In the genomic region with DNA sequence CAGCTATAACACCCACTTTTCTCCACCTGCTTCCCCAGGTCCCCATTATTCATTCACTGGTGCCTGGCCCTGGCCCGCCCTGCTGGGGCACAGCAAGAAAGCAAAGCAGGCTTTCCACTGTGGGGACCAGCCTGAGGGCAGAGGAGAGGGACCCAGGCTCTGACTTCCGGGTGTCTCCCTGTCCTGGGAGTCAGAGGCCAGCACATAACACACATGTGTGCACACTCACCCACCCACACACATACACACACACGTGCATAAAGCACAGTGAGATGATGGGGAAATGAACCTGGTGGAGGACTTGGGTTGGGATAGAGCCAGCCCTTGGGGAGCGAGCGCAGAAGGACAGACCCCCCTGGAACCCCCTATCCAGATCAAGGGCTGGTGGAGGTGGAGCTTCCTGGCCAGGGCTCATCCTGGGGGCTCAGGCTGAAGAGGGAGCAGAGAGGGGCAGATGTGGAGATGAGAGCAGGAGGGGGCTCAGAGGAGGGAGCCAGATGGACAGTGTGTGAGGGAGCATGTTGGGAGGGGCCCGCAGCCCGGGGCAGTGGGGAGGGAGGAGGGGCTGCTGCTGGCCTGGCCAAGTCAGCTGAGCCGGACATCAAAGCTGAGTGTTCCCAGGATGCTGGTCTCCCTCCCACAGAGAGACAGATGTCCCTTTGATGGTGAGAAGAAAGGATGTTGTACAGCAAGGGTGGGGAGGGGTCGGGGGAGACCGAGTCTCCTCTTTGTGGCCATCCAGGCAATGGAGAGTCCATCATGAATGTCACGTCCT, we compare ENCODE assay signal across 18 cellular contexts.
DNase-seq lines count a peak whose midpoint lies in the region; ATAC-seq and TF ChIP-seq lines count a peak whose summit lies in the region.
"Had no signal": no experiment of that assay in that cellular context is flagged by ENCODE, and none has a peak within 500 bp of the region (broad histone marks: within the 10 kb centered on the region; RNA-seq: fewer than 3 reads in every experiment).

No MANE protein-coding gene starts in this region.

- peak overlapping the region; percentile 32; the same call in 1 of the 2 replicates for H3K9ac ChIP-seq in BLaER1

- TF ChIP-seq CTCF in CD14-positive monocyte (IDR thresholded peaks at IDR 0.05) (no peak), gastrocnemius medialis (IDR thresholded peaks at IDR 0.05 in 4 of 5, conservative IDR thresholded peaks at IDR 0.05 in 1 of 5) (no peak)

- in situ Hi-C loops in gastrocnemius medialis (cut with MboI; ENCODE audit: low sequenced_read_pairs in 4 of 4), result no loop called here

- peak overlapping the region; percentile 29 for H3K27ac Mint-ChIP-seq in T-helper 17 cell
- H3K27ac Mint-ChIP-seq in CD14-positive monocyte, result peak overlapping the region in 1 of 7 donors; percentile 32
- H3K27ac Mint-ChIP-seq: activated naive CD8-positive, alpha-beta T cell treated with anti-CD3 and anti-CD28 coated beads, Interleukin-2, amount 10 ng/mL, durations not matched to agents 7 days and 5 days; CD4-positive, alpha-beta memory T cell had no signal

- H3K27me3 ChIP-seq in BLaER1, result no peaks in the 10 kb centered on the region
- H3K27me3 ChIP-seq in gastrocnemius medialis, result no peaks in the 10 kb centered on the region
- H3K27me3 ChIP-seq: upper lobe of right lung had no signal

- H3K9me3 ChIP-seq in BLaER1, result no peaks in the 10 kb centered on the region
- H3K9me3 ChIP-seq in T-helper 17 cell (ENCODE audit: control insufficient read depth, low read length, poor library complexity, severe bottlenecking), result no peaks in the 10 kb centered on the region
- no peaks in the 10 kb centered on the region for H3K9me3 ChIP-seq in gastrocnemius medialis
- H3K9me3 ChIP-seq: left ventricle myocardium inferior, upper lobe of right lung had no signal

- H3K27me3 Mint-ChIP-seq in T-helper 17 cell (peaks cover 21% of the 10 kb centered on the region), CD14-positive monocyte (ENCODE audit: low read depth in 3 of 3) (peaks cover 0 to 5% (median 3%) of the 10 kb centered on the region in 3 donors)
- H3K27me3 Mint-ChIP-seq: activated naive CD8-positive, alpha-beta T cell treated with anti-CD3 and anti-CD28 coated beads, Interleukin-2, amount 10 ng/mL, durations not matched to agents 7 days and 5 days; CD4-positive, alpha-beta memory T cell had no signal

- no peaks in the 10 kb centered on the region for H4K20me1 ChIP-seq in BLaER1

- no peak overlapping the region for H3K4me3 Mint-ChIP-seq in T-helper 17 cell
- H3K4me3 Mint-ChIP-seq in CD14-positive monocyte, result no peak overlapping the region
- H3K4me3 Mint-ChIP-seq: activated naive CD8-positive, alpha-beta T cell treated with anti-CD3 and anti-CD28 coated beads, Interleukin-2, amount 10 ng/mL, durations not matched to agents 7 days and 5 days; CD4-positive, alpha-beta memory T cell had no signal

- intact Hi-C loops in CD14-positive monocyte (cut with micrococcal nuclease) (no loop called here), gastrocnemius medialis (cut with DNase I; ENCODE audit: low total_unique reads) (no loop called here)

- TF ChIP-seq POLR2A in gastrocnemius medialis (IDR thresholded peaks at IDR 0.05), result no peak

- DNase-seq in T-helper 17 cell (no peak), globus pallidus (ENCODE audit: low spot score) (peak; percentile 95), nucleus accumbens (lab: John Stamatoyannopoulos, UW) (peak in 54 of 56 donors; percentile 15 to 93 (median 80)), CD14-positive monocyte (ENCODE audit: low spot score) (no peak), gastrocnemius medialis (no peak)
- DNase-seq: activated naive CD8-positive, alpha-beta T cell treated with anti-CD3 and anti-CD28 coated beads, Interleukin-2, amount 10 ng/mL, durations not matched to agents 7 days and 5 days; CD4-positive, alpha-beta memory T cell; dermis blood vessel endothelial cell; DMS53; erythroblast; left ventricle myocardium inferior; NCI-H1417 treated with DMSO at 0.1 percent for 48 hours; stimulated activated naive CD4-positive, alpha-beta T cell treated with Interleukin-2 at 50 U/mL for 16 hours; upper lobe of right lung had no signal

- H3K27ac ChIP-seq in BLaER1 (peak overlapping the region; percentile 28), gastrocnemius medialis (no peak overlapping the region)
- H3K27ac ChIP-seq: left ventricle myocardium inferior, upper lobe of right lung had no signal

- ATAC-seq in T-helper 17 cell (no peak), GM21737 (IDR thresholded peaks at IDR 0.05; ENCODE audit: unreplicated experiment) (no peak), HG03159 (IDR thresholded peaks at IDR 0.05; ENCODE audit: unreplicated experiment) (no peak), gastrocnemius medialis (no peak)
- ATAC-seq: GM12878, upper lobe of right lung had no signal

- H3K36me3 Mint-ChIP-seq in T-helper 17 cell (ENCODE audit: low read depth), result no peaks in the 10 kb centered on the region
- no peaks in the 10 kb centered on the region for H3K36me3 Mint-ChIP-seq in CD14-positive monocyte
- H3K36me3 Mint-ChIP-seq: activated naive CD8-positive, alpha-beta T cell treated with anti-CD3 and anti-CD28 coated beads, Interleukin-2, amount 10 ng/mL, durations not matched to agents 7 days and 5 days; CD4-positive, alpha-beta memory T cell had no signal

- H3K4me3 ChIP-seq in BLaER1, result no peak overlapping the region
- H3K4me3 ChIP-seq in gastrocnemius medialis, result no peak overlapping the region
- H3K4me3 ChIP-seq: GM12878, left ventricle myocardium inferior, upper lobe of right lung had no signal

- H3K9me3 Mint-ChIP-seq in CD14-positive monocyte, result no peaks in the 10 kb centered on the region
- H3K9me3 Mint-ChIP-seq: activated naive CD8-positive, alpha-beta T cell treated with anti-CD3 and anti-CD28 coated beads, Interleukin-2, amount 10 ng/mL, durations not matched to agents 7 days and 5 days; CD4-positive, alpha-beta memory T cell had no signal

- H3K4me1 ChIP-seq in BLaER1, result peaks cover 29% of the 10 kb centered on the region
- H3K4me1 ChIP-seq in gastrocnemius medialis, result no peaks in the 10 kb centered on the region
- H3K4me1 ChIP-seq: upper lobe of right lung had no signal

- H3K36me3 ChIP-seq in BLaER1 (no peaks in the 10 kb centered on the region), gastrocnemius medialis (no peaks in the 10 kb centered on the region)
- H3K36me3 ChIP-seq: left ventricle myocardium inferior, upper lobe of right lung had no signal

- H3K4me1 Mint-ChIP-seq in T-helper 17 cell (peaks cover 2% of the 10 kb centered on the region), CD14-positive monocyte (no peaks in the 10 kb centered on the region)
- H3K4me1 Mint-ChIP-seq: activated naive CD8-positive, alpha-beta T cell treated with anti-CD3 and anti-CD28 coated beads, Interleukin-2, amount 10 ng/mL, durations not matched to agents 7 days and 5 days; CD4-positive, alpha-beta memory T cell had no signal

- H3K4me2 ChIP-seq in BLaER1, result peak overlapping the region; percentile 63

Comparison
In these comparisons a context has a peak if more than half of its experiments do, and no peak if none do; other contexts are left out.
1. DNase-seq: peak in globus pallidus (single experiment) and nucleus accumbens (54 of 56); none in T-helper 17 cell (0 of 3), CD14-positive monocyte (single experiment) and gastrocnemius medialis (0 of 2).